Comparison of ENCODE assay signal across 1 cellular context in the genomic region with DNA sequence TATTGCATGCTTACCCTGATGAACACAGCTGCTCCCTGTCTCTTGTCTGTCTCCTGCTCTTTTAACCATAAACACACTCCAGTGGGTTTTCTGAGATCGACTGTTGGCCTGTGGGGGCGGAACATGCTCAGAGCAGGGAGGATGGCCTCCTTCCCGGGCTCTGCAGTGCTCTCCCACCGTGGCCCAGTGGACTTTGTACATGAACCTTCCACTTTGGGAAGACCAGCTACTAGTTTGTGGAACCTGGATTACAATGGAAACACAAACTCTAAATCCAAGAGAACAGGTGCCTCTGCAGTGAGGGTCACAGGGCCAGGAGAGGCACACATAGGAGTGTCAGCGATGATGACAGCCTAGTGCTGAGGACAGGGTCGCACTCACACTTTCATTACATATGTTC.
TF ChIP-seq lines count a peak whose summit lies in the region.

No MANE protein-coding gene starts in this region.

TF ChIP-seq in HepG2, 621 proteins besides CTCF, POLR2A, EP300 and RAD21 (continued from another document and continues in another):
- TF ChIP-seq, protein P1, sequence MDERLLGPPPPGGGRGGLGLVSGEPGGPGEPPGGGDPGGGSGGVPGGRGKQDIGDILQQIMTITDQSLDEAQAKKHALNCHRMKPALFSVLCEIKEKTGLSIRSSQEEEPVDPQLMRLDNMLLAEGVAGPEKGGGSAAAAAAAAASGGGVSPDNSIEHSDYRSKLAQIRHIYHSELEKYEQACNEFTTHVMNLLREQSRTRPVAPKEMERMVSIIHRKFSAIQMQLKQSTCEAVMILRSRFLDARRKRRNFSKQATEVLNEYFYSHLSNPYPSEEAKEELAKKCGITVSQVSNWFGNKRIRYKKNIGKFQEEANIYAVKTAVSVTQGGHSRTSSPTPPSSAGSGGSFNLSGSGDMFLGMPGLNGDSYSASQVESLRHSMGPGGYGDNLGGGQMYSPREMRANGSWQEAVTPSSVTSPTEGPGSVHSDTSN (CRISPR knock-in tag; IDR thresholded peaks at IDR 0.05), result no peak
- TF ChIP-seq MZF1 (CRISPR knock-in tag; IDR thresholded peaks at IDR 0.05; ENCODE audit: borderline replicate concordance) (no peak), ZNF326 (CRISPR knock-in tag; IDR thresholded peaks at IDR 0.05; ENCODE audit: borderline replicate concordance) (no peak), ZNF18 (CRISPR knock-in tag; IDR thresholded peaks at IDR 0.05; ENCODE audit: insufficient replicate concordance) (no peak), ZC3H4 (CRISPR knock-in tag; IDR thresholded peaks at IDR 0.05; ENCODE audit: borderline replicate concordance) (no peak), ERF (CRISPR knock-in tag; IDR thresholded peaks at IDR 0.05) (no peak), ZNF841 (CRISPR knock-in tag; IDR thresholded peaks at IDR 0.05; ENCODE audit: borderline replicate concordance) (no peak), PITX1 (CRISPR knock-in tag; IDR thresholded peaks at IDR 0.05) (0 out of 2 replicates have a peak, but pooled peaks have one; percentile 43), JUNB (CRISPR knock-in tag; IDR thresholded peaks at IDR 0.05; ENCODE audit: borderline replicate concordance) (no peak), THAP7 (CRISPR knock-in tag; IDR thresholded peaks at IDR 0.05) (no peak), HHEX (CRISPR knock-in tag; IDR thresholded peaks at IDR 0.05) (no peak), YEATS4 (CRISPR knock-in tag; IDR thresholded peaks at IDR 0.05; ENCODE audit: borderline replicate concordance) (no peak), KDM5A (IDR thresholded peaks at IDR 0.05; ENCODE audit: borderline replicate concordance, low read length) (no peak), ZNF180 (CRISPR knock-in tag; IDR thresholded peaks at IDR 0.05; ENCODE audit: borderline replicate concordance, low read depth) (no peak), MEIS1 (CRISPR knock-in tag; IDR thresholded peaks at IDR 0.05; ENCODE audit: borderline replicate concordance) (no peak), MYC (CRISPR knock-in tag; IDR thresholded peaks at IDR 0.05; ENCODE audit: borderline replicate concordance) (no peak), NRL (CRISPR knock-in tag; IDR thresholded peaks at IDR 0.05; ENCODE audit: borderline replicate concordance) (no peak), RFXAP (CRISPR knock-in tag; IDR thresholded peaks at IDR 0.05; ENCODE audit: borderline replicate concordance) (no peak), ZC3H13 (CRISPR knock-in tag; IDR thresholded peaks at IDR 0.05) (no peak), NR2F1 (CRISPR knock-in tag; IDR thresholded peaks at IDR 0.05) (no peak), ZNF251 (CRISPR knock-in tag; IDR thresholded peaks at IDR 0.05) (no peak), RCOR2 (CRISPR knock-in tag; IDR thresholded peaks at IDR 0.05) (0 out of 2 replicates have a peak, but pooled peaks have one; percentile 36), MTF2 (CRISPR knock-in tag; IDR thresholded peaks at IDR 0.05; ENCODE audit: borderline replicate concordance) (no peak), NFIC (IDR thresholded peaks at IDR 0.05; ENCODE audit: low read length) (no peak), ZNF879 (CRISPR knock-in tag; IDR thresholded peaks at IDR 0.05) (no peak), SOX5 (CRISPR knock-in tag; IDR thresholded peaks at IDR 0.05; ENCODE audit: borderline replicate concordance) (0 out of 2 replicates have a peak, but pooled peaks have one; percentile 29), ZMAT3 (CRISPR knock-in tag; conservative IDR thresholded peaks at IDR 0.05) (no peak), DNMT1 (CRISPR knock-in tag; IDR thresholded peaks at IDR 0.05) (no peak), TEAD3 (CRISPR knock-in tag; optimal IDR thresholded peaks at IDR 0.05; ENCODE audit: borderline replicate concordance) (no peak), ZNF740 (CRISPR knock-in tag; IDR thresholded peaks at IDR 0.05) (no peak), PAX8 (CRISPR knock-in tag; IDR thresholded peaks at IDR 0.05; ENCODE audit: borderline replicate concordance) (no peak), ZNF12 (CRISPR knock-in tag; IDR thresholded peaks at IDR 0.05) (no peak), SP4 (CRISPR knock-in tag; IDR thresholded peaks at IDR 0.05) (no peak), AKAP8 (CRISPR knock-in tag; IDR thresholded peaks at IDR 0.05) (no peak), SMAD1 (CRISPR knock-in tag; IDR thresholded peaks at IDR 0.05; ENCODE audit: borderline replicate concordance, low read depth) (no peak), BCL6 (CRISPR knock-in tag; IDR thresholded peaks at IDR 0.05) (0 out of 2 replicates have a peak, but pooled peaks have one; percentile 15), ZNF224 (CRISPR knock-in tag; IDR thresholded peaks at IDR 0.05) (no peak)
- TF ChIP-seq, protein P2, sequence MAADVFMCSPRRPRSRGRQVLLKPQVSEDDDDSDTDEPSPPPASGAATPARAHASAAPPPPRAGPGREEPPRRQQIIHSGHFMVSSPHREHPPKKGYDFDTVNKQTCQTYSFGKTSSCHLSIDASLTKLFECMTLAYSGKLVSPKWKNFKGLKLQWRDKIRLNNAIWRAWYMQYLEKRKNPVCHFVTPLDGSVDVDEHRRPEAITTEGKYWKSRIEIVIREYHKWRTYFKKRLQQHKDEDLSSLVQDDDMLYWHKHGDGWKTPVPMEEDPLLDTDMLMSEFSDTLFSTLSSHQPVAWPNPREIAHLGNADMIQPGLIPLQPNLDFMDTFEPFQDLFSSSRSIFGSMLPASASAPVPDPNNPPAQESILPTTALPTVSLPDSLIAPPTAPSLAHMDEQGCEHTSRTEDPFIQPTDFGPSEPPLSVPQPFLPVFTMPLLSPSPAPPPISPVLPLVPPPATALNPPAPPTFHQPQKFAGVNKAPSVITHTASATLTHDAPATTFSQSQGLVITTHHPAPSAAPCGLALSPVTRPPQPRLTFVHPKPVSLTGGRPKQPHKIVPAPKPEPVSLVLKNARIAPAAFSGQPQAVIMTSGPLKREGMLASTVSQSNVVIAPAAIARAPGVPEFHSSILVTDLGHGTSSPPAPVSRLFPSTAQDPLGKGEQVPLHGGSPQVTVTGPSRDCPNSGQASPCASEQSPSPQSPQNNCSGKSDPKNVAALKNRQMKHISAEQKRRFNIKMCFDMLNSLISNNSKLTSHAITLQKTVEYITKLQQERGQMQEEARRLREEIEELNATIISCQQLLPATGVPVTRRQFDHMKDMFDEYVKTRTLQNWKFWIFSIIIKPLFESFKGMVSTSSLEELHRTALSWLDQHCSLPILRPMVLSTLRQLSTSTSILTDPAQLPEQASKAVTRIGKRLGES (CRISPR knock-in tag; IDR thresholded peaks at IDR 0.05; ENCODE audit: borderline replicate concordance), result no peak
- TF ChIP-seq, protein P3, sequence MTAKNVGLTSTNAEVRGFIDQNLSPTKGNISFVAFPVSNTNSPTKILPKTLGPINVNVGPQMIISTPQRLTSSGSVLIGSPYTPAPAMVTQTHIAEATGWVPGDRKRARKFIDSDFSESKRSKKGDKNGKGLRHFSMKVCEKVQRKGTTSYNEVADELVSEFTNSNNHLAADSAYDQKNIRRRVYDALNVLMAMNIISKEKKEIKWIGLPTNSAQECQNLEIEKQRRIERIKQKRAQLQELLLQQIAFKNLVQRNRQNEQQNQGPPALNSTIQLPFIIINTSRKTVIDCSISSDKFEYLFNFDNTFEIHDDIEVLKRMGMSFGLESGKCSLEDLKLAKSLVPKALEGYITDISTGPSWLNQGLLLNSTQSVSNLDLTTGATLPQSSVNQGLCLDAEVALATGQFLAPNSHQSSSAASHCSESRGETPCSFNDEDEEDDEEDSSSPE (CRISPR knock-in tag; IDR thresholded peaks at IDR 0.05), result no peak
- TF ChIP-seq, protein P4, sequence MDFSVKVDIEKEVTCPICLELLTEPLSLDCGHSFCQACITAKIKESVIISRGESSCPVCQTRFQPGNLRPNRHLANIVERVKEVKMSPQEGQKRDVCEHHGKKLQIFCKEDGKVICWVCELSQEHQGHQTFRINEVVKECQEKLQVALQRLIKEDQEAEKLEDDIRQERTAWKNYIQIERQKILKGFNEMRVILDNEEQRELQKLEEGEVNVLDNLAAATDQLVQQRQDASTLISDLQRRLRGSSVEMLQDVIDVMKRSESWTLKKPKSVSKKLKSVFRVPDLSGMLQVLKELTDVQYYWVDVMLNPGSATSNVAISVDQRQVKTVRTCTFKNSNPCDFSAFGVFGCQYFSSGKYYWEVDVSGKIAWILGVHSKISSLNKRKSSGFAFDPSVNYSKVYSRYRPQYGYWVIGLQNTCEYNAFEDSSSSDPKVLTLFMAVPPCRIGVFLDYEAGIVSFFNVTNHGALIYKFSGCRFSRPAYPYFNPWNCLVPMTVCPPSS (IDR thresholded peaks at IDR 0.05), result no peak
- TF ChIP-seq, protein P5, sequence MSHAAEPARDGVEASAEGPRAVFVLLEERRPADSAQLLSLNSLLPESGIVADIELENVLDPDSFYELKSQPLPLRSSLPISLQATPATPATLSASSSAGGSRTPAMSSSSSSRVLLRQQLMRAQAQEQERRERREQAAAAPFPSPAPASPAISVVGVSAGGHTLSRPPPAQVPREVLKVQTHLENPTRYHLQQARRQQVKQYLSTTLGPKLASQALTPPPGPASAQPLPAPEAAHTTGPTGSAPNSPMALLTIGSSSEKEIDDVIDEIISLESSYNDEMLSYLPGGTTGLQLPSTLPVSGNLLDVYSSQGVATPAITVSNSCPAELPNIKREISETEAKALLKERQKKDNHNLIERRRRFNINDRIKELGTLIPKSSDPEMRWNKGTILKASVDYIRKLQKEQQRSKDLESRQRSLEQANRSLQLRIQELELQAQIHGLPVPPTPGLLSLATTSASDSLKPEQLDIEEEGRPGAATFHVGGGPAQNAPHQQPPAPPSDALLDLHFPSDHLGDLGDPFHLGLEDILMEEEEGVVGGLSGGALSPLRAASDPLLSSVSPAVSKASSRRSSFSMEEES (CRISPR knock-in tag; IDR thresholded peaks at IDR 0.05), result no peak
- TF ChIP-seq, protein P6, sequence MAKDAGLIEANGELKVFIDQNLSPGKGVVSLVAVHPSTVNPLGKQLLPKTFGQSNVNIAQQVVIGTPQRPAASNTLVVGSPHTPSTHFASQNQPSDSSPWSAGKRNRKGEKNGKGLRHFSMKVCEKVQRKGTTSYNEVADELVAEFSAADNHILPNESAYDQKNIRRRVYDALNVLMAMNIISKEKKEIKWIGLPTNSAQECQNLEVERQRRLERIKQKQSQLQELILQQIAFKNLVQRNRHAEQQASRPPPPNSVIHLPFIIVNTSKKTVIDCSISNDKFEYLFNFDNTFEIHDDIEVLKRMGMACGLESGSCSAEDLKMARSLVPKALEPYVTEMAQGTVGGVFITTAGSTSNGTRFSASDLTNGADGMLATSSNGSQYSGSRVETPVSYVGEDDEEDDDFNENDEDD (CRISPR knock-in tag; IDR thresholded peaks at IDR 0.05; ENCODE audit: borderline replicate concordance), result no peak
- TF ChIP-seq, protein P7, sequence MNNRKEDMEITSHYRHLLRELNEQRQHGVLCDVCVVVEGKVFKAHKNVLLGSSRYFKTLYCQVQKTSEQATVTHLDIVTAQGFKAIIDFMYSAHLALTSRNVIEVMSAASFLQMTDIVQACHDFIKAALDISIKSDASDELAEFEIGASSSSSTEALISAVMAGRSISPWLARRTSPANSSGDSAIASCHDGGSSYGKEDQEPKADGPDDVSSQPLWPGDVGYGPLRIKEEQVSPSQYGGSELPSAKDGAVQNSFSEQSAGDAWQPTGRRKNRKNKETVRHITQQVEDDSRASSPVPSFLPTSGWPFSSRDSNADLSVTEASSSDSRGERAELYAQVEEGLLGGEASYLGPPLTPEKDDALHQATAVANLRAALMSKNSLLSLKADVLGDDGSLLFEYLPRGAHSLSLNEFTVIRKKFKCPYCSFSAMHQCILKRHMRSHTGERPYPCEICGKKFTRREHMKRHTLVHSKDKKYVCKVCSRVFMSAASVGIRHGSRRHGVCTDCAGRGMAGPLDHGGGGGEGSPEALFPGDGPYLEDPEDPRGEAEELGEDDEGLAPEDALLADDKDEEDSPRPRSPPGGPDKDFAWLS (CRISPR knock-in tag; IDR thresholded peaks at IDR 0.05; ENCODE audit: borderline replicate concordance), result no peak
- TF ChIP-seq, protein P8, sequence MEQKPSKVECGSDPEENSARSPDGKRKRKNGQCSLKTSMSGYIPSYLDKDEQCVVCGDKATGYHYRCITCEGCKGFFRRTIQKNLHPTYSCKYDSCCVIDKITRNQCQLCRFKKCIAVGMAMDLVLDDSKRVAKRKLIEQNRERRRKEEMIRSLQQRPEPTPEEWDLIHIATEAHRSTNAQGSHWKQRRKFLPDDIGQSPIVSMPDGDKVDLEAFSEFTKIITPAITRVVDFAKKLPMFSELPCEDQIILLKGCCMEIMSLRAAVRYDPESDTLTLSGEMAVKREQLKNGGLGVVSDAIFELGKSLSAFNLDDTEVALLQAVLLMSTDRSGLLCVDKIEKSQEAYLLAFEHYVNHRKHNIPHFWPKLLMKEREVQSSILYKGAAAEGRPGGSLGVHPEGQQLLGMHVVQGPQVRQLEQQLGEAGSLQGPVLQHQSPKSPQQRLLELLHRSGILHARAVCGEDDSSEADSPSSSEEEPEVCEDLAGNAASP (CRISPR knock-in tag; IDR thresholded peaks at IDR 0.05; ENCODE audit: borderline replicate concordance), result no peak
- TF ChIP-seq, protein P9, sequence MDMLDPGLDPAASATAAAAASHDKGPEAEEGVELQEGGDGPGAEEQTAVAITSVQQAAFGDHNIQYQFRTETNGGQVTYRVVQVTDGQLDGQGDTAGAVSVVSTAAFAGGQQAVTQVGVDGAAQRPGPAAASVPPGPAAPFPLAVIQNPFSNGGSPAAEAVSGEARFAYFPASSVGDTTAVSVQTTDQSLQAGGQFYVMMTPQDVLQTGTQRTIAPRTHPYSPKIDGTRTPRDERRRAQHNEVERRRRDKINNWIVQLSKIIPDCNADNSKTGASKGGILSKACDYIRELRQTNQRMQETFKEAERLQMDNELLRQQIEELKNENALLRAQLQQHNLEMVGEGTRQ (IDR thresholded peaks at IDR 0.05; ENCODE audit: low read depth, low read length), result no peak
- TF ChIP-seq, protein P9 (CRISPR knock-in tag; IDR thresholded peaks at IDR 0.05; ENCODE audit: borderline replicate concordance), result no peak
